ENCODE assay signal across 14 cellular contexts in the genomic region with DNA sequence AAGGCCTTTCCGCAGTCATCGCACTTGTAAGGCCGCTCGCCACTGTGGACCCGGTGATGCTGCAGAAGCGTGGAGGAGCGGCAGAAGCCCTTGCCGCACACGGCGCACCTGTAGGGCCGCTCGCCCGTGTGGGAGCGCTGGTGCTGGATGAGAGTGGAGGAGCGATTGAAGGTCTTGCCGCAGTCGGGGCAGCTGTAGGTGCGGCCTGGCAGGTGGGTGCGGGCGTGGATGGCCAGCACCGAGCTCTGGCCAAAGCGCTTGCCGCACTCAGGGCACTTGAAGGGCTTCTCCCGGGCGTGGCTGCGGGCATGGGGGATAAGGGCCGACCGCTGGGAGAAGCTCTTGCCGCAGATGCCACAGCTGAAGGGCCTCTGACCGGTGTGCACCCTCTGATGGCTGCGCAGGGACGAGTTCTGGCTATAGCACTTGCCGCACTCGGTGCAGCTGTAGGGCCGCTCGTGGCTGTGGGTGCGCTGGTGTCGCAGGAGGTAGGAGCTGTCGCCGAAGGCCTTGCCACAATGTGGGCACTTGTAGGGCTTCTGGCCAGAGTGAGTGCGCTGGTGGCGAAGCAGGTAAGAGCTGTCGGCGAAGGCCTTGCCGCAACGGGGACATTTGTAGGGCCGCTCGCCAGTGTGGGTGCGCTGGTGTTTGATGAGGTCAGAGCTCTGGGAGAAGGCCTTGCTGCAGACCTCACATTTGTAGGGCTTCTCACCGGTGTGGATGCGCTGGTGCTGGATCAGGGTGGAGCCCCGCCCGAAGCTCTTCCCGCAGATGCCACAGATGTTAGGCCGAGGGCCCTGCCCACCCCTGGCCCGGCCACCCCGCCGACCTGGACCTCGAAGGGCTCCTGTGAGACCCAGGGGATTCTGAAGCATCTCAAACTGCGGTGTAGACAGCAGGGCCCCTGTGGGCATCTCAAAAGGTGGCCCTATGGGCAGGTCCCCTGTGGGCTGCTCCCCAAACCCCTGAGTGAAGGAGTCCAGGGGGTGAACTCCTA. TPM values are rescaled to one million over a fixed set of nuclear protein-coding genes. Genes with fewer than 3 reads are reported as not detected.
DNase-seq lines count a peak whose midpoint lies in the region; ATAC-seq and TF ChIP-seq lines count a peak whose summit lies in the region.
"Had no signal": no experiment of that assay in that cellular context is flagged by ENCODE, and none has a peak within 500 bp of the region (broad histone marks: within the 10 kb centered on the region; RNA-seq: fewer than 3 reads in every experiment).

No MANE protein-coding gene starts in this region.

- peaks cover 10 to 34% (median 14%) of the 10 kb centered on the region in 11 experiments for H3K36me3 ChIP-seq in BLaER1 treated with 17β-estradiol and CSF1 and Interleukin-3, amounts not matched to agents 10 nM and 100 nM

- H3K27me3 Mint-ChIP-seq in Calu3 (ENCODE audit: unreplicated experiment) (no peaks in the 10 kb centered on the region), MCF 10A (ENCODE audit: insufficient read depth, unreplicated experiment) (no peaks in the 10 kb centered on the region)
- no peaks in the 10 kb centered on the region for H3K27me3 Mint-ChIP-seq in activated naive CD8-positive, alpha-beta T cell
- H3K27me3 Mint-ChIP-seq in natural killer cell treated with Interleukin-12 subunit alpha and Interleukin-12 subunit beta and Interleukin-15 and Interleukin-18, amount 100 ng/mL, for 72 hours: no peaks in the 10 kb centered on the region

- H3K4me1 ChIP-seq in BLaER1 treated with 17β-estradiol and CSF1 and Interleukin-3, amounts not matched to agents 10 nM and 100 nM: peaks cover 43 to 66% (median 54%) of the 10 kb centered on the region in 10 experiments

- H3K36me3 Mint-ChIP-seq in Calu3 (ENCODE audit: insufficient read depth, unreplicated experiment): peaks cover 41% of the 10 kb centered on the region
- peaks cover 6% of the 10 kb centered on the region for H3K36me3 Mint-ChIP-seq in activated naive CD8-positive, alpha-beta T cell
- peaks cover 11% of the 10 kb centered on the region for H3K36me3 Mint-ChIP-seq in natural killer cell treated with Interleukin-12 subunit alpha and Interleukin-12 subunit beta and Interleukin-15 and Interleukin-18, amount 100 ng/mL, for 72 hours
- peaks cover 13% of the 10 kb centered on the region for H3K36me3 Mint-ChIP-seq in MCF 10A (ENCODE audit: insufficient read depth, unreplicated experiment)

- TF ChIP-seq CTCF in Calu3 (IDR thresholded peaks at IDR 0.05; ENCODE audit: unreplicated experiment) (no peak), MCF 10A (IDR thresholded peaks at IDR 0.05; ENCODE audit: unreplicated experiment) (no peak)

- H3K4me3 Mint-ChIP-seq in Calu3 (ENCODE audit: low read depth, unreplicated experiment) (peak overlapping the region; percentile 49), MCF 10A (ENCODE audit: unreplicated experiment) (no peak overlapping the region)
- peak overlapping the region; percentile 35 for H3K4me3 Mint-ChIP-seq in activated naive CD8-positive, alpha-beta T cell
- peak overlapping the region; percentile 20 for H3K4me3 Mint-ChIP-seq in natural killer cell treated with Interleukin-12 subunit alpha and Interleukin-12 subunit beta and Interleukin-15 and Interleukin-18, amount 100 ng/mL, for 72 hours

- H4K20me1 ChIP-seq in BLaER1 treated with 17β-estradiol and CSF1 and Interleukin-3, amounts not matched to agents 10 nM and 100 nM: peaks cover 0 to 43% (median 8%) of the 10 kb centered on the region in 11 experiments; a peak in 10 of 22 replicates

- intact Hi-C loops in Calu3 (cut with micrococcal nuclease; ENCODE audit: unreplicated experiment): loop anchor here (5.0 kb wide), 1 partner anchor 78 kb away; a partner anchor contains a TSS
- intact Hi-C loops in MCF 10A (cut with micrococcal nuclease): loop anchor here (5.0 kb wide), 2 partner anchors 47 to 93 kb away; a partner anchor contains a TSS

- ATAC-seq in natural killer cell treated with Interleukin-12 subunit alpha and Interleukin-12 subunit beta and Interleukin-15 and Interleukin-18, amount 100 ng/mL, for 72 hours: no peak
- ATAC-seq: activated CD4-positive, CD25-positive, alpha-beta regulatory T cell treated with anti-CD3 and anti-CD28 coated beads, Interleukin-2, amount 50 U/mL, for 24 hours had no signal

- H3K9me3 Mint-ChIP-seq in Calu3 (ENCODE audit: low read depth, unreplicated experiment) (no peaks in the 10 kb centered on the region), MCF 10A (ENCODE audit: unreplicated experiment) (no peaks in the 10 kb centered on the region)
- no peaks in the 10 kb centered on the region for H3K9me3 Mint-ChIP-seq in activated naive CD8-positive, alpha-beta T cell (ENCODE audit: low read depth)
- no peaks in the 10 kb centered on the region for H3K9me3 Mint-ChIP-seq in natural killer cell treated with Interleukin-12 subunit alpha and Interleukin-12 subunit beta and Interleukin-15 and Interleukin-18, amount 100 ng/mL, for 72 hours

- H3K9ac ChIP-seq in BLaER1 treated with 17β-estradiol and CSF1 and Interleukin-3, amounts not matched to agents 10 nM and 100 nM: peak overlapping the region in 10 of 11 experiments; percentile 26 to 99 (median 96); a peak in 15 of 22 replicates

- CTCF ChIA-PET in Calu3 (lab: Charles Lee) (interaction anchor here (0.5 to 1.2 kb wide), 4 partner anchors 76 to 1662 kb away, joined by 3 read pairs; a partner anchor contains a TSS), MCF 10A (lab: Yijun Ruan, JAX) (interaction anchor here (0.6 to 1.5 kb wide), 4 partner anchors 11 to 95 kb away, joined by 3 to 8 read pairs (median 4); a partner anchor contains a TSS)

- H3K4me3 ChIP-seq in BLaER1 treated with 17β-estradiol and CSF1 and Interleukin-3, amounts not matched to agents 10 nM and 100 nM: peak overlapping the region in 5 of 10 experiments; percentile 79 to 88 (median 86); a peak in 10 of 20 replicates

- peak overlapping the region in 1 of 11 experiments; percentile 99; a peak in 1 of 22 replicates for H3K27ac ChIP-seq in BLaER1 treated with 17β-estradiol and CSF1 and Interleukin-3, amounts not matched to agents 10 nM and 100 nM

- no peaks in the 10 kb centered on the region for H3K9me3 ChIP-seq in BLaER1 treated with 17β-estradiol and CSF1 and Interleukin-3, amounts not matched to agents 10 nM and 100 nM (replicated peaks in 1 of 11)
- H3K9me3 ChIP-seq: suprapubic skin had no signal

- DNase-seq in Calu3 (no peak), NCI-H1105 treated with DMSO at 0.1 percent for 48 hours (lab: John Stamatoyannopoulos, UW) (no peak), DMS153 treated with DMSO at 0.1 percent for 48 hours (lab: John Stamatoyannopoulos, UW; ENCODE audit: unreplicated experiment) (no peak), cerebellar cortex (ENCODE audit: low spot score) (no peak), MCF 10A (ENCODE audit: unreplicated experiment) (no peak)
- no peak for DNase-seq in natural killer cell treated with Interleukin-12 subunit alpha and Interleukin-12 subunit beta and Interleukin-15 and Interleukin-18, amount 100 ng/mL, for 72 hours (ENCODE audit: low spot score)
- DNase-seq: activated effector memory CD4-positive, alpha-beta T cell treated with anti-CD3 and anti-CD28 coated beads, Interleukin-2, amount 50 U/mL, for 16 hours; glutamatergic neuron; NCI-H1092 treated with DMSO at 0.1 percent for 48 hours had no signal

- H3K4me1 Mint-ChIP-seq in Calu3 (ENCODE audit: low read depth, unreplicated experiment) (peaks cover 30% of the 10 kb centered on the region), MCF 10A (ENCODE audit: insufficient read depth, unreplicated experiment) (peaks cover 23% of the 10 kb centered on the region)
- peaks cover 18% of the 10 kb centered on the region for H3K4me1 Mint-ChIP-seq in activated naive CD8-positive, alpha-beta T cell (ENCODE audit: low read depth)
- peaks cover 16 to 26% of the 10 kb centered on the region in 2 donors for H3K4me1 Mint-ChIP-seq in natural killer cell treated with Interleukin-12 subunit alpha and Interleukin-12 subunit beta and Interleukin-15 and Interleukin-18, amount 100 ng/mL, for 72 hours (ENCODE audit: low read depth in 2 of 2)

- POLR2A ChIA-PET in MCF 10A (lab: Yijun Ruan, JAX): interaction anchor here (0.6 to 1.9 kb wide), 8 partner anchors 11 to 371 kb away, joined by 3 to 6 read pairs (median 4); a partner anchor contains a TSS

- BruUV-seq in Calu3 (replicated peaks; lab: Mats Ljungman, UMichigan): no TSS peak
- no TSS peak for BruUV-seq in MCF 10A (replicated peaks; lab: Mats Ljungman, UMichigan)

- peak overlapping the region; percentile 75 to 97 (median 89) for H3K4me2 ChIP-seq in BLaER1 treated with 17β-estradiol and CSF1 and Interleukin-3, amounts not matched to agents 10 nM and 100 nM

- no peaks in the 10 kb centered on the region for H3K27me3 ChIP-seq in BLaER1 treated with 17β-estradiol and CSF1 and Interleukin-3, amounts not matched to agents 10 nM and 100 nM
- H3K27me3 ChIP-seq: suprapubic skin had no signal

- H3K27ac Mint-ChIP-seq in Calu3 (ENCODE audit: unreplicated experiment) (peak overlapping the region; percentile 73), MCF 10A (ENCODE audit: low read depth, unreplicated experiment) (no peak overlapping the region)
- no peak overlapping the region for H3K27ac Mint-ChIP-seq in activated naive CD8-positive, alpha-beta T cell
- H3K27ac Mint-ChIP-seq in natural killer cell treated with Interleukin-12 subunit alpha and Interleukin-12 subunit beta and Interleukin-15 and Interleukin-18, amount 100 ng/mL, for 72 hours: no peak overlapping the region

RNA-seq across cellular contexts. Expression of a gene that starts 1.5 kb away (rescaled TPM):
- 40.8 and 42.6 TPM in 2 replicates for total RNA-seq in Calu3 (2022)
- 10 to 100 TPM; 10.4 to 11.8 TPM for total RNA-seq in natural killer cell treated with Interleukin-12 subunit alpha and Interleukin-12 subunit beta and Interleukin-15 and Interleukin-18, amount 100 ng/mL, for 72 hours
- total RNA-seq in MCF 10A (2022): 38.6 and 39.3 TPM in 2 replicates

RNA-seq across cellular contexts. Expression of a gene that starts 9.8 kb away (rescaled TPM):
- total RNA-seq in Calu3 (2022) (12.3 and 15.4 TPM in 2 replicates), MCF 10A (2022) (13.7 TPM in 2 replicates)
- total RNA-seq in natural killer cell treated with Interleukin-12 subunit alpha and Interleukin-12 subunit beta and Interleukin-15 and Interleukin-18, amount 100 ng/mL, for 72 hours: 10 to 100 TPM in 1 of 2 donors, 1 to 10 TPM in 1; 8.7 to 10.3 TPM

RNA-seq across cellular contexts. Expression of a gene that starts 33.3 kb away (rescaled TPM):
- total RNA-seq in Calu3 (2022): 16.5 and 16.7 TPM in 2 replicates
- total RNA-seq in natural killer cell treated with Interleukin-12 subunit alpha and Interleukin-12 subunit beta and Interleukin-15 and Interleukin-18, amount 100 ng/mL, for 72 hours: 10 to 100 TPM; 14.9 to 22.9 TPM
- 8.3 and 10.6 TPM in 2 replicates for total RNA-seq in MCF 10A (2022)

RNA-seq across cellular contexts. Expression of a gene that starts 46.6 kb away (rescaled TPM):
- total RNA-seq in Calu3 (2022): 11.8 and 13.5 TPM in 2 replicates
- total RNA-seq in natural killer cell treated with Interleukin-12 subunit alpha and Interleukin-12 subunit beta and Interleukin-15 and Interleukin-18, amount 100 ng/mL, for 72 hours: 1 to 10 TPM; 8.3 to 8.9 TPM
- 9.0 and 11.6 TPM in 2 replicates for total RNA-seq in MCF 10A (2022)

RNA-seq across cellular contexts. Expression of a gene that starts 52.3 kb away (rescaled TPM):
- total RNA-seq in Calu3 (2022) (not detected in 2 replicates), MCF 10A (2022) (not detected in 2 replicates)
- 100 to 1,000 TPM; 648 to 717 TPM for total RNA-seq in natural killer cell treated with Interleukin-12 subunit alpha and Interleukin-12 subunit beta and Interleukin-15 and Interleukin-18, amount 100 ng/mL, for 72 hours
- total RNA-seq: myocyte had no signal
